2 cellular contexts compared by ENCODE assay signal in the genomic region with DNA sequence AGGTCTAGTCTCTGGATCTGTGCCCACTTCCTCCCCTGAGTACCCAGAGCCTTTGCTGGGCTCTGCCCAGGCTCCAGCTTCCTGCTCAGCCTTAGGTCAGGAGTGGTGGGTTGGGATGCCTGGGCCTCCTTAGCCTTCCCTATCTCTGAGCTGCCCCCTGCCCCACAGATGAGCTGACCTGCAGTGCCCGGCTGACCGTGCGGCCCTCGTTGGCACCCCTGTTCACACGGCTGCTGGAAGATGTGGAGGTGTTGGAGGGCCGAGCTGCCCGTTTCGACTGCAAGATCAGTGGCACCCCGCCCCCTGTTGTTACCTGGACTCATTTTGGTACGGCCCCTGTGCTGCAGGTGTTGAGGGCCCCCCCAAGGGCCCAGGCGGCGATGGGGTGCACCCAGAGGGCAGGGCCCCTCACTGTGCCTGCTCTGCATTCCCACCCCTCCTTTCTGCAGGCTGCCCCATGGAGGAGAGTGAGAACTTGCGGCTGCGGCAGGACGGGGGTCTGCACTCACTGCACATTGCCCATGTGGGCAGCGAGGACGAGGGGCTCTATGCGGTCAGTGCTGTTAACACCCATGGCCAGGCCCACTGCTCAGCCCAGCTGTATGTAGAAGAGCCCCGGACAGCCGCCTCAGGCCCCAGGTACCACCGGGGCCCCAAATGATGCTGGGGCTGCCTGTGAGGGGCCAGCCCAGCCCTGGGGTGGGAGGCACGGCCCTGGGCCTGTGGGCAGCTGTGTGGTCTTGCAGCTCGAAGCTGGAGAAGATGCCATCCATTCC.
TF ChIP-seq lines count a peak whose summit lies in the region.

No MANE protein-coding gene starts in this region.

TF ChIP-seq in HEK293, 187 proteins besides CTCF, POLR2A, EP300 and RAD21:
- no peak for TF ChIP-seq ZNF335 (tag by site-specific recombination; conservative IDR thresholded peaks at IDR 0.05)
- TF ChIP-seq ZFHX2 (tag by site-specific recombination; conservative IDR thresholded peaks at IDR 0.05): 0 out of 2 replicates have a peak, but pooled peaks have one; percentile 7
- TF ChIP-seq ZFP37 (tag by site-specific recombination; IDR thresholded peaks at IDR 0.05): no peak

TF ChIP-seq in HEK293T, 16 proteins besides CTCF, POLR2A, EP300 and RAD21:
- TF ChIP-seq FOXM1 (IDR thresholded peaks at IDR 0.05; ENCODE audit: borderline replicate concordance) (no peak), ARNT (IDR thresholded peaks at IDR 0.05) (no peak), NFRKB (IDR thresholded peaks at IDR 0.05) (no peak), BHLHE40 (IDR thresholded peaks at IDR 0.05; ENCODE audit: borderline replicate concordance) (no peak), PKNOX1 (IDR thresholded peaks at IDR 0.05) (no peak), SUZ12 (IDR thresholded peaks at IDR 0.05) (no peak), HDGF (IDR thresholded peaks at IDR 0.05; ENCODE audit: borderline replicate concordance) (no peak), SP1 (IDR thresholded peaks at IDR 0.05) (no peak), ELF4 (IDR thresholded peaks at IDR 0.05) (no peak), CTBP1 (IDR thresholded peaks at IDR 0.05; ENCODE audit: borderline replicate concordance) (no peak), TARDBP (IDR thresholded peaks at IDR 0.05) (no peak), L3MBTL2 (conservative IDR thresholded peaks at IDR 0.05) (no peak), FOXA1 (IDR thresholded peaks at IDR 0.05) (no peak), FOXK2 (IDR thresholded peaks at IDR 0.05) (no peak), ZNF384 (IDR thresholded peaks at IDR 0.05) (no peak), LEF1 (IDR thresholded peaks at IDR 0.05; ENCODE audit: borderline replicate concordance) (no peak)
